Comparison of ENCODE assay signal across 2 cellular contexts in genomic region chr4:88382621-88383020, GRCh38.
TF ChIP-seq lines count a peak whose summit lies in the region.

No MANE protein-coding gene starts in this region.

TF ChIP-seq in A549, 52 proteins besides CTCF, POLR2A, EP300 and RAD21 (continued from another document):
- TF ChIP-seq FOXS1 (CRISPR knock-in tag; IDR thresholded peaks at IDR 0.05) (no peak), CEBPB (IDR thresholded peaks at IDR 0.05) (no peak), PHF8 (IDR thresholded peaks at IDR 0.05; ENCODE audit: borderline replicate concordance, low read depth) (no peak), JUNB (IDR thresholded peaks at IDR 0.05) (no peak), ZFP36 (IDR thresholded peaks at IDR 0.05; ENCODE audit: borderline replicate concordance, partially characterized antibody) (no peak)
TF ChIP-seq in A549: peak in this region for 1.

TF ChIP-seq in H1, 55 proteins besides CTCF, POLR2A, EP300 and RAD21 (continued from another document):
- TF ChIP-seq E2F6 (IDR thresholded peaks at IDR 0.05): no peak
- TF ChIP-seq EGR1 (IDR thresholded peaks at IDR 0.05; ENCODE audit: borderline replicate concordance, low read depth, low read length): no peak
- no peak for TF ChIP-seq GABPA (IDR thresholded peaks at IDR 0.05; ENCODE audit: borderline replicate concordance, insufficient read depth, low read length)
- TF ChIP-seq SP2 (IDR thresholded peaks at IDR 0.05; ENCODE audit: low read length): no peak
- TF ChIP-seq KDM1A (IDR thresholded peaks at IDR 0.05; ENCODE audit: borderline replicate concordance, low read length): no peak
- no peak for TF ChIP-seq FOSL1 (IDR thresholded peaks at IDR 0.05; ENCODE audit: insufficient read depth, low read depth, low read length)
- no peak for TF ChIP-seq EZH2 (IDR thresholded peaks at IDR 0.05; ENCODE audit: low read depth, low read length, severe bottlenecking)
